ENCODE assay signal across 15 cellular contexts in genomic region chr7:46754135-46754730, GRCh38.
A peak's percentile ranks its signal among the peaks of the same experiment; 100 is the strongest.
DNase-seq lines count a peak whose midpoint lies in the region.
"Had no signal": no experiment of that assay in that cellular context is flagged by ENCODE, and none has a peak within 500 bp of the region (broad histone marks: within the 10 kb centered on the region; RNA-seq: fewer than 3 reads in every experiment).

No MANE protein-coding gene starts in this region.

- H3K27ac ChIP-seq in neuronal stem cell (replicated peaks; ENCODE audit: low read length): no peak overlapping the region

- H2BK15ac ChIP-seq in neuronal stem cell (ENCODE audit: low read length): no peak overlapping the region

- DNase-seq in HPDE6-E6E7 (ENCODE audit: extremely low spot score) (peak; percentile 21), brain pericyte (ENCODE audit: low read depth, low spot score) (peak; percentile 42), iris pigment epithelial cell (ENCODE audit: low read depth) (peak; percentile 68), stromal cell of bone marrow (ENCODE audit: low read depth) (peak; percentile 74), neuronal stem cell (ENCODE audit: low spot score) (no peak), SHP77 (lab: John Stamatoyannopoulos, UW) (no peak), COR-L47 (lab: John Stamatoyannopoulos, UW) (no peak), NCI-H187 (lab: John Stamatoyannopoulos, UW) (no peak)
- DNase-seq: activated T-cell treated with anti-CD3 and anti-CD28 coated beads for 4 hours; amygdala; Calu3; H9; NCI-H2171; stimulated activated CD4-positive, alpha-beta T cell treated with anti-CD3 and anti-CD28 coated beads, Interleukin-2, amount 100 ng/mL, for 48 hours; stimulated activated naive CD4-positive, alpha-beta T cell treated with Interleukin-2 at 50 U/mL for 16 hours had no signal

- H4K91ac ChIP-seq in neuronal stem cell (ENCODE audit: low read depth, low read length, poor library complexity): no peak overlapping the region

- H3K4ac ChIP-seq in neuronal stem cell (ENCODE audit: low read length): no peak overlapping the region

- no peak overlapping the region for H3K23ac ChIP-seq in neuronal stem cell (ENCODE audit: low read depth, low read length, poor library complexity)

- H3K4me1 ChIP-seq in neuronal stem cell (ENCODE audit: control insufficient read depth in 2 of 2, insufficient read depth in 1 of 2, low read depth in 1 of 2, low read length in 2 of 2): no peaks in the 10 kb centered on the region

- no peak overlapping the region for H4K8ac ChIP-seq in neuronal stem cell (ENCODE audit: low read depth, low read length)

- no peak overlapping the region for H3K18ac ChIP-seq in neuronal stem cell (ENCODE audit: low read length)

- no peak overlapping the region for H3K4me3 ChIP-seq in neuronal stem cell (ENCODE audit: low read length in 2 of 2)

- no peak overlapping the region for H2AK5ac ChIP-seq in neuronal stem cell (ENCODE audit: low read depth, low read length)

- H2BK12ac ChIP-seq in neuronal stem cell (ENCODE audit: low read length): no peak overlapping the region

- no peaks in the 10 kb centered on the region for H3K9me3 ChIP-seq in neuronal stem cell (replicated peaks in 1 of 2; ENCODE audit: control insufficient read depth in 2 of 2, insufficient read depth in 1 of 2, low read depth in 1 of 2, low read length in 2 of 2)

- WGBS in neuronal stem cell (ENCODE audit: extremely low coverage in 2 of 2, insufficient read length in 2 of 2, insufficient replicate concordance in 1 of 2), 2 donors: no CpG with 5 or more reads among the region's 2 CpGs

- H3K79me1 ChIP-seq in neuronal stem cell (ENCODE audit: low read depth, low read length): no peaks in the 10 kb centered on the region

- H2BK5ac ChIP-seq in neuronal stem cell (ENCODE audit: low read length): no peak overlapping the region

- H3K9ac ChIP-seq in neuronal stem cell (ENCODE audit: low read depth, low read length, poor library complexity): no peak overlapping the region

- no peak overlapping the region for H2AFZ ChIP-seq in neuronal stem cell (ENCODE audit: low read length)

- no peak overlapping the region for H2BK120ac ChIP-seq in neuronal stem cell (ENCODE audit: low read depth, low read length)

- no peaks in the 10 kb centered on the region for H3K36me3 ChIP-seq in neuronal stem cell (replicated peaks in 1 of 2; ENCODE audit: control insufficient read depth in 2 of 2, insufficient read depth in 2 of 2, low read length in 2 of 2)

- H3K14ac ChIP-seq in neuronal stem cell (ENCODE audit: low read length): no peak overlapping the region

- H3K4me2 ChIP-seq in neuronal stem cell (ENCODE audit: insufficient read depth, low read length, poor library complexity, severe bottlenecking): no peak overlapping the region

- no peaks in the 10 kb centered on the region for H3K27me3 ChIP-seq in neuronal stem cell (ENCODE audit: control insufficient read depth in 3 of 3, insufficient read depth in 3 of 3, low read depth in 1 of 3, low read length in 3 of 3)

Comparison
In these comparisons a context has a peak if more than half of its experiments do, and no peak if none do; other contexts are left out.
1. DNase-seq: peak in HPDE6-E6E7 (single experiment), brain pericyte (single experiment), iris pigment epithelial cell (single experiment) and stromal cell of bone marrow (single experiment); none in neuronal stem cell (single experiment), SHP77 (0 of 2), COR-L47 (single experiment) and NCI-H187 (0 of 2).